In the genomic region with DNA sequence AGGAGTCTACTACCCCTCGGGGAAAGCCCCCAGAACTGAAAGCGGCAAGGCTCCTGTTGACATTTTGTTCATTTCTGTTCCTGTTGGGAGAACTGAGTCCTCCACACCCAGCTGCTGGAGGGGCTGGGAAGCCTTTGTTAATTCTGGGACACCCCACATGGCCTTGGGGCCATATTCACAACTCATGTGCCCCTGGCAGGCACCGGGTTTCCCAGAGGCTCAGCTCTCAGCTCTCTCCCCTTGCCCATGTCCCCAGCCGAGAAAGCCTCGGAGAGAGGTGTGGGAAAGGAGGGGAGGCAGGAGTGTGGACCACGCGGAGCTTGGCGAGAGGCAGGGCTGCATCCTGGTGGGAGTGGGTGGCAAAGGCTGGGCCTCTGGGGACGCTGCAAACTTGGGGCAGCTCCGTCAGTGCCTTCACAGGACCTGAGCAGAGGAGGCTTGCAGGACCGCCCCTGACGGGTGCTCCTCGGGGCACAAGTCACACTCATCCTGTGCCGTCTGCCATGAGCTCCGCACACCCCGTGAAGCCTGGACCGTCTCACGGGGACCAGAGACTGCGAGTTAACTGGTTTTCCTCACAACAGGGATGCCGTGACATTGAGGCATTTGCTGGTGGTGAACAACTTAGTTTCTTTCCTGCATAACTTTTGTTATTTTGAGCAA, we compare ENCODE assay signal across 1 cellular context.
TF ChIP-seq lines count a peak whose summit lies in the region.

No MANE protein-coding gene starts in this region.

TF ChIP-seq in GM23338, 12 proteins besides CTCF, POLR2A, EP300 and RAD21:
- TF ChIP-seq, protein P1, sequence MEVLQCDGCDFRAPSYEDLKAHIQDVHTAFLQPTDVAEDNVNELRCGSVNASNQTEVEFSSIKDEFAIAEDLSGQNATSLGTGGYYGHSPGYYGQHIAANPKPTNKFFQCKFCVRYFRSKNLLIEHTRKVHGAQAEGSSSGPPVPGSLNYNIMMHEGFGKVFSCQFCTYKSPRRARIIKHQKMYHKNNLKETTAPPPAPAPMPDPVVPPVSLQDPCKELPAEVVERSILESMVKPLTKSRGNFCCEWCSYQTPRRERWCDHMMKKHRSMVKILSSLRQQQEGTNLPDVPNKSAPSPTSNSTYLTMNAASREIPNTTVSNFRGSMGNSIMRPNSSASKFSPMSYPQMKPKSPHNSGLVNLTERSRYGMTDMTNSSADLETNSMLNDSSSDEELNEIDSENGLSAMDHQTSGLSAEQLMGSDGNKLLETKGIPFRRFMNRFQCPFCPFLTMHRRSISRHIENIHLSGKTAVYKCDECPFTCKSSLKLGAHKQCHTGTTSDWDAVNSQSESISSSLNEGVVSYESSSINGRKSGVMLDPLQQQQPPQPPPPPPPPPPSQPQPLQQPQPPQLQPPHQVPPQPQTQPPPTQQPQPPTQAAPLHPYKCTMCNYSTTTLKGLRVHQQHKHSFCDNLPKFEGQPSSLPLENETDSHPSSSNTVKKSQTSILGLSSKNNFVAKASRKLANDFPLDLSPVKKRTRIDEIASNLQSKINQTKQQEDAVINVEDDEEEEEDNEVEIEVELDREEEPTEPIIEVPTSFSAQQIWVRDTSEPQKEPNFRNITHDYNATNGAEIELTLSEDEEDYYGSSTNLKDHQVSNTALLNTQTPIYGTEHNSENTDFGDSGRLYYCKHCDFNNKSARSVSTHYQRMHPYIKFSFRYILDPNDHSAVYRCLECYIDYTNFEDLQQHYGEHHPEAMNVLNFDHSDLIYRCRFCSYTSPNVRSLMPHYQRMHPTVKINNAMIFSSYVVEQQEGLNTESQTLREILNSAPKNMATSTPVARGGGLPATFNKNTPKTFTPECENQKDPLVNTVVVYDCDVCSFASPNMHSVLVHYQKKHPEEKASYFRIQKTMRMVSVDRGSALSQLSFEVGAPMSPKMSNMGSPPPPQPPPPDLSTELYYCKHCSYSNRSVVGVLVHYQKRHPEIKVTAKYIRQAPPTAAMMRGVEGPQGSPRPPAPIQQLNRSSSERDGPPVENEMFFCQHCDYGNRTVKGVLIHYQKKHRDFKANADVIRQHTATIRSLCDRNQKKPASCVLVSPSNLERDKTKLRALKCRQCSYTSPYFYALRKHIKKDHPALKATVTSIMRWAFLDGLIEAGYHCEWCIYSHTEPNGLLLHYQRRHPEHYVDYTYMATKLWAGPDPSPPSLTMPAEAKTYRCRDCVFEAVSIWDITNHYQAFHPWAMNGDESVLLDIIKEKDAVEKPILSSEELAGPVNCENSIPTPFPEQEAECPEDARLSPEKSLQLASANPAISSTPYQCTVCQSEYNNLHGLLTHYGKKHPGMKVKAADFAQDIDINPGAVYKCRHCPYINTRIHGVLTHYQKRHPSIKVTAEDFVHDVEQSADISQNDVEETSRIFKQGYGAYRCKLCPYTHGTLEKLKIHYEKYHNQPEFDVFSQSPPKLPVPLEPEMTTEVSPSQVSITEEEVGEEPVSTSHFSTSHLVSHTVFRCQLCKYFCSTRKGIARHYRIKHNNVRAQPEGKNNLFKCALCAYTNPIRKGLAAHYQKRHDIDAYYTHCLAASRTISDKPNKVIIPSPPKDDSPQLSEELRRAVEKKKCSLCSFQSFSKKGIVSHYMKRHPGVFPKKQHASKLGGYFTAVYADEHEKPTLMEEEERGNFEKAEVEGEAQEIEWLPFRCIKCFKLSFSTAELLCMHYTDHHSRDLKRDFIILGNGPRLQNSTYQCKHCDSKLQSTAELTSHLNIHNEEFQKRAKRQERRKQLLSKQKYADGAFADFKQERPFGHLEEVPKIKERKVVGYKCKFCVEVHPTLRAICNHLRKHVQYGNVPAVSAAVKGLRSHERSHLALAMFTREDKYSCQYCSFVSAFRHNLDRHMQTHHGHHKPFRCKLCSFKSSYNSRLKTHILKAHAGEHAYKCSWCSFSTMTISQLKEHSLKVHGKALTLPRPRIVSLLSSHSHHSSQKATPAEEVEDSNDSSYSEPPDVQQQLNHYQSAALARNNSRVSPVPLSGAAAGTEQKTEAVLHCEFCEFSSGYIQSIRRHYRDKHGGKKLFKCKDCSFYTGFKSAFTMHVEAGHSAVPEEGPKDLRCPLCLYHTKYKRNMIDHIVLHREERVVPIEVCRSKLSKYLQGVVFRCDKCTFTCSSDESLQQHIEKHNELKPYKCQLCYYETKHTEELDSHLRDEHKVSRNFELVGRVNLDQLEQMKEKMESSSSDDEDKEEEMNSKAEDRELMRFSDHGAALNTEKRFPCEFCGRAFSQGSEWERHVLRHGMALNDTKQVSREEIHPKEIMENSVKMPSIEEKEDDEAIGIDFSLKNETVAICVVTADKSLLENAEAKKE (CRISPR knock-in tag; IDR thresholded peaks at IDR 0.05): no peak
- no peak for TF ChIP-seq POLR2AphosphoS5 (IDR thresholded peaks at IDR 0.05; ENCODE audit: low read depth)
- TF ChIP-seq NANOG (IDR thresholded peaks at IDR 0.05; ENCODE audit: borderline replicate concordance): no peak
- TF ChIP-seq EZH2phosphoT487 (IDR thresholded peaks at IDR 0.05; ENCODE audit: unreplicated experiment): no peak
- TF ChIP-seq JUNB (IDR thresholded peaks at IDR 0.05; ENCODE audit: unreplicated experiment): no peak
- TF ChIP-seq, protein P2, sequence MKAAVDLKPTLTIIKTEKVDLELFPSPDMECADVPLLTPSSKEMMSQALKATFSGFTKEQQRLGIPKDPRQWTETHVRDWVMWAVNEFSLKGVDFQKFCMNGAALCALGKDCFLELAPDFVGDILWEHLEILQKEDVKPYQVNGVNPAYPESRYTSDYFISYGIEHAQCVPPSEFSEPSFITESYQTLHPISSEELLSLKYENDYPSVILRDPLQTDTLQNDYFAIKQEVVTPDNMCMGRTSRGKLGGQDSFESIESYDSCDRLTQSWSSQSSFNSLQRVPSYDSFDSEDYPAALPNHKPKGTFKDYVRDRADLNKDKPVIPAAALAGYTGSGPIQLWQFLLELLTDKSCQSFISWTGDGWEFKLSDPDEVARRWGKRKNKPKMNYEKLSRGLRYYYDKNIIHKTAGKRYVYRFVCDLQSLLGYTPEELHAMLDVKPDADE (IDR thresholded peaks at IDR 0.05): no peak
- TF ChIP-seq EZH2 (IDR thresholded peaks at IDR 0.05; ENCODE audit: low read depth, unreplicated experiment): no peak
- TF ChIP-seq ZNF331 (CRISPR knock-in tag; IDR thresholded peaks at IDR 0.05; ENCODE audit: low read depth): no peak
- no peak for TF ChIP-seq CREB1 (CRISPR knock-in tag; IDR thresholded peaks at IDR 0.05; ENCODE audit: low read depth)
- TF ChIP-seq, protein P3, sequence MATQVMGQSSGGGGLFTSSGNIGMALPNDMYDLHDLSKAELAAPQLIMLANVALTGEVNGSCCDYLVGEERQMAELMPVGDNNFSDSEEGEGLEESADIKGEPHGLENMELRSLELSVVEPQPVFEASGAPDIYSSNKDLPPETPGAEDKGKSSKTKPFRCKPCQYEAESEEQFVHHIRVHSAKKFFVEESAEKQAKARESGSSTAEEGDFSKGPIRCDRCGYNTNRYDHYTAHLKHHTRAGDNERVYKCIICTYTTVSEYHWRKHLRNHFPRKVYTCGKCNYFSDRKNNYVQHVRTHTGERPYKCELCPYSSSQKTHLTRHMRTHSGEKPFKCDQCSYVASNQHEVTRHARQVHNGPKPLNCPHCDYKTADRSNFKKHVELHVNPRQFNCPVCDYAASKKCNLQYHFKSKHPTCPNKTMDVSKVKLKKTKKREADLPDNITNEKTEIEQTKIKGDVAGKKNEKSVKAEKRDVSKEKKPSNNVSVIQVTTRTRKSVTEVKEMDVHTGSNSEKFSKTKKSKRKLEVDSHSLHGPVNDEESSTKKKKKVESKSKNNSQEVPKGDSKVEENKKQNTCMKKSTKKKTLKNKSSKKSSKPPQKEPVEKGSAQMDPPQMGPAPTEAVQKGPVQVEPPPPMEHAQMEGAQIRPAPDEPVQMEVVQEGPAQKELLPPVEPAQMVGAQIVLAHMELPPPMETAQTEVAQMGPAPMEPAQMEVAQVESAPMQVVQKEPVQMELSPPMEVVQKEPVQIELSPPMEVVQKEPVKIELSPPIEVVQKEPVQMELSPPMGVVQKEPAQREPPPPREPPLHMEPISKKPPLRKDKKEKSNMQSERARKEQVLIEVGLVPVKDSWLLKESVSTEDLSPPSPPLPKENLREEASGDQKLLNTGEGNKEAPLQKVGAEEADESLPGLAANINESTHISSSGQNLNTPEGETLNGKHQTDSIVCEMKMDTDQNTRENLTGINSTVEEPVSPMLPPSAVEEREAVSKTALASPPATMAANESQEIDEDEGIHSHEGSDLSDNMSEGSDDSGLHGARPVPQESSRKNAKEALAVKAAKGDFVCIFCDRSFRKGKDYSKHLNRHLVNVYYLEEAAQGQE (IDR thresholded peaks at IDR 0.05; ENCODE audit: unreplicated experiment): no peak
- no peak for TF ChIP-seq STAT1 (IDR thresholded peaks at IDR 0.05; ENCODE audit: unreplicated experiment)
- no peak for TF ChIP-seq ZNF114 (CRISPR knock-in tag; IDR thresholded peaks at IDR 0.05)
